In the genomic region with DNA sequence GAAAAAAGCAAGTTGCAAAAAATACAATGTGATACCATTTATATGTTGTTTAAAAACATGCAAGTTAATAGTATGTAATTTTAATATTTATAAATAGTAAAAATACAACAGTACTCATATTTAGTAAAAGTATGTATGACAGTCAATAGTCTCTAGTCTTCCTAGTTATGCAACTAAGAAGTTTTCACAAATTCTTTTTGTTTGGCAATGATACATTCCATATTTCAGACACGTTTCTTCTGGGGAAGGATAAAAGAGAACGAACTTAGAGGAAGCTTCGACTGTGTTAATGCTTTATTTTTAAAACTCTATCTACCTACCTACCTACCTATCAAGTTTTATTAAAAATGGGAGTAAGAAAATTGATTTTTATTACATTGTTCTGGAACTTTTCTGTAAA, we compare ENCODE assay signal across 25 cellular contexts.
DNase-seq lines count a peak whose midpoint lies in the region; FAIRE-seq and TF ChIP-seq lines count a peak whose summit lies in the region.
"Had no signal": no experiment of that assay in that cellular context is flagged by ENCODE, and none has a peak within 500 bp of the region (broad histone marks: within the 10 kb centered on the region; RNA-seq: fewer than 3 reads in every experiment).

No MANE protein-coding gene starts in this region.

- no peaks in the 10 kb centered on the region for H3F3A ChIP-seq in smooth muscle cell (ENCODE audit: low read depth)

- H2AFZ ChIP-seq in smooth muscle cell (ENCODE audit: low read depth): no peak overlapping the region

- H3K9me3 ChIP-seq in smooth muscle cell (replicated peaks; ENCODE audit: low read depth): no peaks in the 10 kb centered on the region
- H3K9me3 ChIP-seq: A549, BE2C had no signal

- no peak overlapping the region for H3K4me2 ChIP-seq in smooth muscle cell
- H3K4me2 ChIP-seq: A549 had no signal

- peak; percentile 56 for FAIRE-seq in G401.6 (lab: Jason Lieb, UNC)
- FAIRE-seq: A549, GM12892, GM18507, HTR-8/SVneo had no signal

- H3K36me3 ChIP-seq in smooth muscle cell (ENCODE audit: low read depth): no peaks in the 10 kb centered on the region
- H3K36me3 ChIP-seq: BE2C had no signal

- TF ChIP-seq CTCF in smooth muscle cell (IDR thresholded peaks at IDR 0.05; ENCODE audit: borderline replicate concordance, insufficient read depth, poor library complexity, severe bottlenecking): no peak

- H3K27ac ChIP-seq in smooth muscle cell (ENCODE audit: low read depth): peak overlapping the region; percentile 58
- H3K27ac ChIP-seq: A549 had no signal

- H3K79me2 ChIP-seq in smooth muscle cell (ENCODE audit: low read depth): no peaks in the 10 kb centered on the region

- no peak overlapping the region for H3K9ac ChIP-seq in smooth muscle cell (ENCODE audit: low read depth)

- no peak overlapping the region for H3K4me3 ChIP-seq in smooth muscle cell
- H3K4me3 ChIP-seq: A549 had no signal

- H3K4me1 ChIP-seq in smooth muscle cell (ENCODE audit: low read depth): peaks cover 14% of the 10 kb centered on the region
- H3K4me1 ChIP-seq: A549, BE2C had no signal

- DNase-seq in amniotic epithelial cell (ENCODE audit: low read depth) (peak; percentile 11), fibroblast of gingiva (ENCODE audit: low read depth) (peak; percentile 6), smooth muscle cell (lab: John Stamatoyannopoulos, UW; ENCODE audit: unreplicated experiment) (no peak), GM19240 (ENCODE audit: insufficient read length, low spot score) (no peak), foreskin melanocyte (no peak), erythroblast (lab: John Stamatoyannopoulos, UW) (no peak), NCI-H2196 (lab: John Stamatoyannopoulos, UW; ENCODE audit: unreplicated experiment) (no peak)
- DNase-seq: BE2C; C1 segment of cervical spinal cord; CD4-positive, CD25-positive, alpha-beta regulatory T cell; CD8-positive, alpha-beta memory T cell; COR-L47; DMS 273 treated with DMSO at 0.1 percent for 48 hours; DMS53; DND-41; EL; GOT3; H7; HFFc6; KG1 had no signal

- no peaks in the 10 kb centered on the region for H3K27me3 ChIP-seq in smooth muscle cell (ENCODE audit: low read depth)
- H3K27me3 ChIP-seq: BE2C had no signal

- no peaks in the 10 kb centered on the region for H4K20me1 ChIP-seq in smooth muscle cell (ENCODE audit: low read depth)

- TF ChIP-seq POLR2A in erythroblast (IDR thresholded peaks at IDR 0.05; ENCODE audit: low read length): no peak

- 93% methylated on average over 3 of the region's 3 CpGs for WGBS in smooth muscle cell (ENCODE audit: low lambda C conversion rate)

Comparison
In these comparisons a context has a peak if more than half of its experiments do, and no peak if none do; other contexts are left out.
1. DNase-seq: peak in amniotic epithelial cell (single experiment) and fibroblast of gingiva (single experiment); none in smooth muscle cell (single experiment), GM19240 (single experiment), foreskin melanocyte (single experiment), erythroblast (0 of 2) and NCI-H2196 (single experiment).